Comparison of ENCODE assay signal across 1 cellular context in the genomic region with DNA sequence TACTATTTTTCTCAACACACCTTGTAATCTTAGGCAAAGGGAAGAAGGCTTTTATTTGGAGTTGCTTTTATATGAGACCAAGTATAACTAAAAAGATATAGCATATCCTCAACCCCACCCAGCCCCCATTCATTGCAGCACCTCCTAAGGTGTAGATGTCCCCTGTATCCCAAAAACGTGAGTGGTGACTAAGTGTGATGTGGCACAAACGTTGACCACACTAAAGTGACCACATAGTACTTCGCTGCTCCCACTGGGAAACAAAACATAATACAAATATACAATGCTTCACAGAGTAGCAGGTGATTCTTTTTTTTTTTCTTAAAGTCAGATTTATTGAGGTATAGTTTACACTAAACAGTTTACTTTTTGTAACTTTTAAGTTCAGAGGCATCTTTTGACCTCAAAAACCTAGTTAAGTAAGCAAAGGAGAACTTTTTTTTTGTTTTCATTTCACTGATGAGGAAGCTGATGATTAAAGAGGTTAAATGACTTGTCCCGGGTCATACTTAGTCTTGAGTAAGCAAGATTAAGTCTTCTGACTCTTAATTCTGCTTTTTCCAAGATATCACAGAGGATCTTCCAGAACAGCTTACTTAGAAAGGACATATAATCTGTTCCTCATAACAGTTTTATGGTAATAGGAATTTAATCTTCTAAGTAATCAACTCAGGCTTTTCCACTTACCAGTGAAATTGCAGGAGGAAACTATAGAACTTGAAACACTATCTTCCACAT.
TF ChIP-seq lines count a peak whose summit lies in the region.

No MANE protein-coding gene starts in this region.

TF ChIP-seq in SK-N-SH, 30 proteins besides CTCF, POLR2A, EP300 and RAD21:
- no peak for TF ChIP-seq EZH2phosphoT487 (IDR thresholded peaks at IDR 0.05; ENCODE audit: borderline replicate concordance, low read depth)
- TF ChIP-seq RCOR1 (IDR thresholded peaks at IDR 0.05; ENCODE audit: low read length): no peak
- no peak for TF ChIP-seq NFIC (IDR thresholded peaks at IDR 0.05; ENCODE audit: borderline replicate concordance)
- TF ChIP-seq MEF2A (IDR thresholded peaks at IDR 0.05; ENCODE audit: borderline replicate concordance, low read depth): no peak
- no peak for TF ChIP-seq TEAD4 (IDR thresholded peaks at IDR 0.05; ENCODE audit: borderline replicate concordance, insufficient read depth)
- TF ChIP-seq JUND (IDR thresholded peaks at IDR 0.05): no peak
- no peak for TF ChIP-seq RXRA (IDR thresholded peaks at IDR 0.05; ENCODE audit: borderline replicate concordance, low read depth)
- no peak for TF ChIP-seq CHD2 (IDR thresholded peaks at IDR 0.05; ENCODE audit: low read length, partially characterized antibody)
- TF ChIP-seq MXI1 (IDR thresholded peaks at IDR 0.05; ENCODE audit: low read depth, low read length): no peak
- TF ChIP-seq, protein P1, sequence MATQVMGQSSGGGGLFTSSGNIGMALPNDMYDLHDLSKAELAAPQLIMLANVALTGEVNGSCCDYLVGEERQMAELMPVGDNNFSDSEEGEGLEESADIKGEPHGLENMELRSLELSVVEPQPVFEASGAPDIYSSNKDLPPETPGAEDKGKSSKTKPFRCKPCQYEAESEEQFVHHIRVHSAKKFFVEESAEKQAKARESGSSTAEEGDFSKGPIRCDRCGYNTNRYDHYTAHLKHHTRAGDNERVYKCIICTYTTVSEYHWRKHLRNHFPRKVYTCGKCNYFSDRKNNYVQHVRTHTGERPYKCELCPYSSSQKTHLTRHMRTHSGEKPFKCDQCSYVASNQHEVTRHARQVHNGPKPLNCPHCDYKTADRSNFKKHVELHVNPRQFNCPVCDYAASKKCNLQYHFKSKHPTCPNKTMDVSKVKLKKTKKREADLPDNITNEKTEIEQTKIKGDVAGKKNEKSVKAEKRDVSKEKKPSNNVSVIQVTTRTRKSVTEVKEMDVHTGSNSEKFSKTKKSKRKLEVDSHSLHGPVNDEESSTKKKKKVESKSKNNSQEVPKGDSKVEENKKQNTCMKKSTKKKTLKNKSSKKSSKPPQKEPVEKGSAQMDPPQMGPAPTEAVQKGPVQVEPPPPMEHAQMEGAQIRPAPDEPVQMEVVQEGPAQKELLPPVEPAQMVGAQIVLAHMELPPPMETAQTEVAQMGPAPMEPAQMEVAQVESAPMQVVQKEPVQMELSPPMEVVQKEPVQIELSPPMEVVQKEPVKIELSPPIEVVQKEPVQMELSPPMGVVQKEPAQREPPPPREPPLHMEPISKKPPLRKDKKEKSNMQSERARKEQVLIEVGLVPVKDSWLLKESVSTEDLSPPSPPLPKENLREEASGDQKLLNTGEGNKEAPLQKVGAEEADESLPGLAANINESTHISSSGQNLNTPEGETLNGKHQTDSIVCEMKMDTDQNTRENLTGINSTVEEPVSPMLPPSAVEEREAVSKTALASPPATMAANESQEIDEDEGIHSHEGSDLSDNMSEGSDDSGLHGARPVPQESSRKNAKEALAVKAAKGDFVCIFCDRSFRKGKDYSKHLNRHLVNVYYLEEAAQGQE (IDR thresholded peaks at IDR 0.05; ENCODE audit: low read depth, low read length): no peak
- TF ChIP-seq POLR2AphosphoS5 (IDR thresholded peaks at IDR 0.05; ENCODE audit: low read depth, low read length): no peak
- TF ChIP-seq, protein P2, sequence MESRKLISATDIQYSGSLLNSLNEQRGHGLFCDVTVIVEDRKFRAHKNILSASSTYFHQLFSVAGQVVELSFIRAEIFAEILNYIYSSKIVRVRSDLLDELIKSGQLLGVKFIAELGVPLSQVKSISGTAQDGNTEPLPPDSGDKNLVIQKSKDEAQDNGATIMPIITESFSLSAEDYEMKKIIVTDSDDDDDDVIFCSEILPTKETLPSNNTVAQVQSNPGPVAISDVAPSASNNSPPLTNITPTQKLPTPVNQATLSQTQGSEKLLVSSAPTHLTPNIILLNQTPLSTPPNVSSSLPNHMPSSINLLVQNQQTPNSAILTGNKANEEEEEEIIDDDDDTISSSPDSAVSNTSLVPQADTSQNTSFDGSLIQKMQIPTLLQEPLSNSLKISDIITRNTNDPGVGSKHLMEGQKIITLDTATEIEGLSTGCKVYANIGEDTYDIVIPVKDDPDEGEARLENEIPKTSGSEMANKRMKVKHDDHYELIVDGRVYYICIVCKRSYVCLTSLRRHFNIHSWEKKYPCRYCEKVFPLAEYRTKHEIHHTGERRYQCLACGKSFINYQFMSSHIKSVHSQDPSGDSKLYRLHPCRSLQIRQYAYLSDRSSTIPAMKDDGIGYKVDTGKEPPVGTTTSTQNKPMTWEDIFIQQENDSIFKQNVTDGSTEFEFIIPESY (IDR thresholded peaks at IDR 0.05; ENCODE audit: borderline replicate concordance, low read depth): no peak
- TF ChIP-seq NRF1 (IDR thresholded peaks at IDR 0.05; ENCODE audit: low read depth, low read length): no peak
- TF ChIP-seq, protein P3, sequence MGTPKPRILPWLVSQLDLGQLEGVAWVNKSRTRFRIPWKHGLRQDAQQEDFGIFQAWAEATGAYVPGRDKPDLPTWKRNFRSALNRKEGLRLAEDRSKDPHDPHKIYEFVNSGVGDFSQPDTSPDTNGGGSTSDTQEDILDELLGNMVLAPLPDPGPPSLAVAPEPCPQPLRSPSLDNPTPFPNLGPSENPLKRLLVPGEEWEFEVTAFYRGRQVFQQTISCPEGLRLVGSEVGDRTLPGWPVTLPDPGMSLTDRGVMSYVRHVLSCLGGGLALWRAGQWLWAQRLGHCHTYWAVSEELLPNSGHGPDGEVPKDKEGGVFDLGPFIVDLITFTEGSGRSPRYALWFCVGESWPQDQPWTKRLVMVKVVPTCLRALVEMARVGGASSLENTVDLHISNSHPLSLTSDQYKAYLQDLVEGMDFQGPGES (IDR thresholded peaks at IDR 0.05; ENCODE audit: low read depth, low read length): no peak
- TF ChIP-seq, protein P4, sequence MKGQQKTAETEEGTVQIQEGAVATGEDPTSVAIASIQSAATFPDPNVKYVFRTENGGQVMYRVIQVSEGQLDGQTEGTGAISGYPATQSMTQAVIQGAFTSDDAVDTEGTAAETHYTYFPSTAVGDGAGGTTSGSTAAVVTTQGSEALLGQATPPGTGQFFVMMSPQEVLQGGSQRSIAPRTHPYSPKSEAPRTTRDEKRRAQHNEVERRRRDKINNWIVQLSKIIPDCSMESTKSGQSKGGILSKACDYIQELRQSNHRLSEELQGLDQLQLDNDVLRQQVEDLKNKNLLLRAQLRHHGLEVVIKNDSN (IDR thresholded peaks at IDR 0.05; ENCODE audit: borderline replicate concordance, low read depth): no peak
TF ChIP-seq in SK-N-SH: peak in this region for 0.
